Comparison of ENCODE assay signal across 21 cellular contexts in genomic region chr22:17868771-17869170, GRCh38.
"Had no signal": no experiment of that assay in that cellular context is flagged by ENCODE, and none has a peak within 500 bp of the region (broad histone marks: within the 10 kb centered on the region; RNA-seq: fewer than 3 reads in every experiment).

No MANE protein-coding gene starts in this region.

- H3K36me3 ChIP-seq: neutrophil had no signal

- H3K9ac ChIP-seq: parathyroid adenoma had no signal

- H3K27ac ChIP-seq: neutrophil, parathyroid adenoma, suprapubic skin, upper lobe of left lung had no signal

- H3K27ac Mint-ChIP-seq: activated CD4-positive, alpha-beta memory T cell treated with anti-CD3 and anti-CD28 coated beads, Interleukin-2, amount 10 ng/mL, durations not matched to agents 7 days and 5 days; activated CD8-positive, alpha-beta memory T cell treated with anti-CD3 and anti-CD28 coated beads, Interleukin-2, amount 10 ng/mL, durations not matched to agents 7 days and 5 days; activated naive CD8-positive, alpha-beta T cell treated with anti-CD3 and anti-CD28 coated beads for 36 hours; activated T-helper 17 cell treated with anti-CD3 and anti-CD28 coated beads, Interleukin-2, amount 50 U/mL, for 72 hours; immature natural killer cell; natural killer cell had no signal

- H3K4me3 ChIP-seq: cardiac muscle cell, suprapubic skin, upper lobe of left lung had no signal

- H3K9me3 ChIP-seq: neutrophil, suprapubic skin, upper lobe of left lung had no signal

- ATAC-seq: activated CD8-positive, alpha-beta memory T cell treated with anti-CD3 and anti-CD28 coated beads, Interleukin-2, amount 10 ng/mL, durations not matched to agents 7 days and 5 days; activated T-helper 17 cell treated with anti-CD3 and anti-CD28 coated beads, Interleukin-2, amount 50 U/mL, for 72 hours; natural killer cell; stimulated activated naive CD8-positive, alpha-beta T cell treated with anti-CD3 and anti-CD28 coated beads, Interleukin-15, Interleukin-2, amounts not matched to agents 100 U/mL and 50 U/mL, for 24 hours had no signal

- DNase-seq: activated CD4-positive, alpha-beta memory T cell treated with anti-CD3 and anti-CD28 coated beads, Interleukin-2, amount 10 ng/mL, durations not matched to agents 7 days and 5 days; activated CD4-positive, alpha-beta T cell treated with anti-CD3 and anti-CD28 coated beads for 48 hours; activated CD4-positive, CD25-positive, alpha-beta regulatory T cell; activated CD8-positive, alpha-beta memory T cell treated with anti-CD3 and anti-CD28 coated beads, Interleukin-2, amount 10 ng/mL, durations not matched to agents 7 days and 5 days; activated naive CD4-positive, alpha-beta T cell; activated naive CD8-positive, alpha-beta T cell treated with anti-CD3 and anti-CD28 coated beads for 36 hours; amniotic stem cell; erythroblast; immature natural killer cell; kidney glomerular epithelial cell; natural killer cell; retina; stimulated activated CD4-positive, alpha-beta T cell treated with anti-CD3 and anti-CD28 coated beads, Interleukin-2, amount 100 ng/mL, for 24 hours; stimulated activated naive CD8-positive, alpha-beta T cell treated with anti-CD3 and anti-CD28 coated beads, Interleukin-15, Interleukin-2, amounts not matched to agents 100 U/mL and 50 U/mL, for 24 hours; T-helper 9 cell; upper lobe of left lung had no signal

- H3K79me2 ChIP-seq: parathyroid adenoma had no signal

- H3K4me1 ChIP-seq: parathyroid adenoma, upper lobe of left lung had no signal

- H3K27me3 Mint-ChIP-seq: activated CD4-positive, alpha-beta memory T cell treated with anti-CD3 and anti-CD28 coated beads, Interleukin-2, amount 10 ng/mL, durations not matched to agents 7 days and 5 days; activated CD8-positive, alpha-beta memory T cell treated with anti-CD3 and anti-CD28 coated beads, Interleukin-2, amount 10 ng/mL, durations not matched to agents 7 days and 5 days; activated naive CD8-positive, alpha-beta T cell treated with anti-CD3 and anti-CD28 coated beads for 36 hours; activated T-helper 17 cell treated with anti-CD3 and anti-CD28 coated beads, Interleukin-2, amount 50 U/mL, for 72 hours had no signal

- H2AFZ ChIP-seq: parathyroid adenoma had no signal

- H3K4me1 Mint-ChIP-seq: activated CD8-positive, alpha-beta memory T cell treated with anti-CD3 and anti-CD28 coated beads, Interleukin-2, amount 10 ng/mL, durations not matched to agents 7 days and 5 days; activated naive CD8-positive, alpha-beta T cell treated with anti-CD3 and anti-CD28 coated beads for 36 hours had no signal

- H3K27me3 ChIP-seq: cardiac muscle cell, neutrophil, suprapubic skin, upper lobe of left lung had no signal

- H3K4me3 Mint-ChIP-seq: activated CD4-positive, alpha-beta memory T cell treated with anti-CD3 and anti-CD28 coated beads, Interleukin-2, amount 10 ng/mL, durations not matched to agents 7 days and 5 days; activated CD8-positive, alpha-beta memory T cell treated with anti-CD3 and anti-CD28 coated beads, Interleukin-2, amount 10 ng/mL, durations not matched to agents 7 days and 5 days; activated naive CD8-positive, alpha-beta T cell treated with anti-CD3 and anti-CD28 coated beads for 36 hours; activated T-helper 17 cell treated with anti-CD3 and anti-CD28 coated beads, Interleukin-2, amount 50 U/mL, for 72 hours; immature natural killer cell; natural killer cell had no signal
